Comparison of ENCODE assay signal across 8 cellular contexts in genomic region chr12:14884458-14884878, GRCh38. TPM values are rescaled to one million over a fixed set of nuclear protein-coding genes. Genes with fewer than 3 reads are reported as not detected.
DNase-seq lines count a peak whose midpoint lies in the region; ATAC-seq and TF ChIP-seq lines count a peak whose summit lies in the region.

No MANE protein-coding gene starts in this region.

- peaks cover 11% of the 10 kb centered on the region for H3K4me1 Mint-ChIP-seq in WTC11

- peak overlapping the region; percentile 52 for H3K27ac ChIP-seq in DND-41 (ENCODE audit: low read length)

- H3K27me3 Mint-ChIP-seq in WTC11 (ENCODE audit: low read depth): no peaks in the 10 kb centered on the region; the same call in 1 of the 2 replicates

- H3K27ac Mint-ChIP-seq in WTC11: no peak overlapping the region

- H3K36me3 ChIP-seq in DND-41 (ENCODE audit: insufficient read depth, low read length): no peaks in the 10 kb centered on the region

- H3K4me1 ChIP-seq in DND-41 (ENCODE audit: insufficient read depth, low read length): peaks cover 53% of the 10 kb centered on the region

- peak overlapping the region; percentile 57 for H3K4me2 ChIP-seq in DND-41 (ENCODE audit: insufficient read depth, low read length)

- H2AFZ ChIP-seq in DND-41 (ENCODE audit: low read depth, low read length): no peak overlapping the region

- H3K36me3 Mint-ChIP-seq in WTC11: no peaks in the 10 kb centered on the region

- ATAC-seq in DND-41 (ENCODE audit: insufficient read depth, low read depth): peak; percentile 99
- peak; percentile 96 for ATAC-seq in GM21529 (IDR thresholded peaks at IDR 0.05; ENCODE audit: unreplicated experiment)
- no peak for ATAC-seq in WTC11

- H3K79me2 ChIP-seq in DND-41 (ENCODE audit: insufficient read depth, low read length): no peaks in the 10 kb centered on the region

- no peak for TF ChIP-seq CTCF in DND-41 (IDR thresholded peaks at IDR 0.05; ENCODE audit: borderline replicate concordance, extremely low read depth, low read length, poor library complexity, severe bottlenecking)
- no peak for TF ChIP-seq CTCF in WTC11 (IDR thresholded peaks at IDR 0.05)

- peak overlapping the region in 1 of 2 experiments; percentile 11; a peak in 1 of 4 replicates for H3K4me3 ChIP-seq in DND-41 (ENCODE audit: low read depth in 1 of 2, low read length in 2 of 2)

- no peak overlapping the region for H3K4me3 Mint-ChIP-seq in WTC11

- POLR2A ChIA-PET in WTC11 (lab: Charles Lee): no interaction called here

- CTCF ChIA-PET in WTC11 (lab: Charles Lee): interaction anchor here (1.5 kb wide), 1 partner anchor 9 kb away, joined by 6 read pairs; no protein-coding TSS in a partner anchor

- H3K9me3 ChIP-seq in DND-41 (ENCODE audit: insufficient read depth, low read length, severe bottlenecking): no peaks in the 10 kb centered on the region

- H4K20me1 ChIP-seq in DND-41 (ENCODE audit: insufficient read depth, low read length): no peaks in the 10 kb centered on the region

- H3K27me3 ChIP-seq in DND-41 (ENCODE audit: insufficient read depth, low read length, poor library complexity): no peaks in the 10 kb centered on the region

- peak; percentile 92 for DNase-seq in DND-41
- DNase-seq in KG1 (lab: John Stamatoyannopoulos, UW): peak; percentile 35
- peak in 4 of 5 experiments; percentile 41 to 89 (median 70) for DNase-seq in T-helper 2 cell
- peak in 44 of 58 donors; percentile 3 to 68 (median 32) for DNase-seq in anterior cingulate cortex (lab: John Stamatoyannopoulos, UW)
- peak; percentile 93 for DNase-seq in iris pigment epithelial cell (ENCODE audit: low read depth)
- DNase-seq in stimulated activated CD4-positive, alpha-beta T cell treated with anti-CD3 and anti-CD28 coated beads, Interleukin-1b, Interleukin-23, amount 100 ng/mL, for 48 hours: peak; percentile 74
- no peak for DNase-seq in WTC11 (ENCODE audit: low spot score)

- no peaks in the 10 kb centered on the region for H3K9me3 Mint-ChIP-seq in WTC11

- peak overlapping the region; percentile 31 for H3K9ac ChIP-seq in DND-41 (ENCODE audit: low read depth, low read length)

TF ChIP-seq in WTC11, 78 proteins besides CTCF, POLR2A, EP300 and RAD21 (continues in another document):
- TF ChIP-seq ZSCAN18 (CRISPR knock-in tag; IDR thresholded peaks at IDR 0.05): no peak
- TF ChIP-seq HMGXB4 (CRISPR knock-in tag; IDR thresholded peaks at IDR 0.05): no peak
- no peak for TF ChIP-seq E2F5 (CRISPR knock-in tag; IDR thresholded peaks at IDR 0.05)
- no peak for TF ChIP-seq ATF3 (CRISPR knock-in tag; conservative IDR thresholded peaks at IDR 0.05)
- TF ChIP-seq CDX4 (CRISPR knock-in tag; IDR thresholded peaks at IDR 0.05; ENCODE audit: borderline replicate concordance): no peak
- no peak for TF ChIP-seq USF1 (CRISPR knock-in tag; IDR thresholded peaks at IDR 0.05)
- no peak for TF ChIP-seq ZNF396 (CRISPR knock-in tag; IDR thresholded peaks at IDR 0.05; ENCODE audit: borderline replicate concordance)
- no peak for TF ChIP-seq ZNF671 (CRISPR knock-in tag; IDR thresholded peaks at IDR 0.05)
- TF ChIP-seq ZNF263 (CRISPR knock-in tag; IDR thresholded peaks at IDR 0.05; ENCODE audit: low read depth): no peak
- no peak for TF ChIP-seq CREB1 (CRISPR knock-in tag; IDR thresholded peaks at IDR 0.05)
- no peak for TF ChIP-seq ZNF532 (CRISPR knock-in tag; IDR thresholded peaks at IDR 0.05; ENCODE audit: borderline replicate concordance)
- TF ChIP-seq MLX (CRISPR knock-in tag; IDR thresholded peaks at IDR 0.05): no peak
- TF ChIP-seq ZMAT4 (CRISPR knock-in tag; IDR thresholded peaks at IDR 0.05): no peak

RNA-seq across cellular contexts. Expression of gene MGP, which starts 1.2 kb away (rescaled TPM):
- 0.32 to 0.96 TPM (median 0.66 TPM) in 3 replicates for total RNA-seq in WTC11 (2021)

RNA-seq across cellular contexts. Expression of gene ART4, which starts 41.1 kb away (rescaled TPM):
- total RNA-seq in WTC11 (2021): not detected in 3 replicates

RNA-seq across cellular contexts. Expression of gene ERP27, which starts 53.9 kb away (rescaled TPM):
- total RNA-seq in WTC11 (2021): 0.09 to 0.14 TPM in 2 of 3 replicates, not detected in the other
